ENCODE assay signal across 8 cellular contexts in genomic region chr3:170356596-170357175, GRCh38. TPM values are rescaled to one million over a fixed set of nuclear protein-coding genes. Genes with fewer than 3 reads are reported as not detected.
DNase-seq lines count a peak whose midpoint lies in the region; TF ChIP-seq lines count a peak whose summit lies in the region.

No MANE protein-coding gene starts in this region.

- H3K9me3 Mint-ChIP-seq in activated naive CD8-positive, alpha-beta T cell treated with anti-CD3 and anti-CD28 coated beads for 36 hours, result peaks cover 2% of the 10 kb centered on the region
- no peaks in the 10 kb centered on the region for H3K9me3 Mint-ChIP-seq in progenitor cell of endocrine pancreas (ENCODE audit: low read depth)

- intact Hi-C loops in cardiac septum (cut with DNase I) (loop anchor here (5.0 to 10.0 kb wide), 3 partner anchors 44 to 592 kb away; partner anchors contain the start of genes ACTRT3, PRKCI and TERC), uterus (cut with DNase I; ENCODE audit: low total_unique reads) (loop anchor here (5.0 kb wide), 1 partner anchor 61 kb away; the partner anchor contains the start of gene CLDN11)

- TF ChIP-seq CTCF in GM20000 (IDR thresholded peaks at IDR 0.05; ENCODE audit: extremely low read depth, missing control alignments), result no peak
- no peak for TF ChIP-seq CTCF in progenitor cell of endocrine pancreas (IDR thresholded peaks at IDR 0.05; ENCODE audit: unreplicated experiment)
- peak in 1 of 4 experiments; percentile 22 for TF ChIP-seq CTCF in uterus (IDR thresholded peaks at IDR 0.05)

- H3K9me3 ChIP-seq in uterus, result no peaks in the 10 kb centered on the region

- H3K27me3 Mint-ChIP-seq in activated naive CD8-positive, alpha-beta T cell treated with anti-CD3 and anti-CD28 coated beads for 36 hours, result no peaks in the 10 kb centered on the region
- no peaks in the 10 kb centered on the region for H3K27me3 Mint-ChIP-seq in progenitor cell of endocrine pancreas

- peak overlapping the region; percentile 80 for H3K27ac Mint-ChIP-seq in activated naive CD8-positive, alpha-beta T cell treated with anti-CD3 and anti-CD28 coated beads for 36 hours
- peak overlapping the region; percentile 98 for H3K27ac Mint-ChIP-seq in progenitor cell of endocrine pancreas

- no peaks in the 10 kb centered on the region for H3K27me3 ChIP-seq in uterus

- H3K27ac ChIP-seq in uterus, result peak overlapping the region; percentile 95 to 98

- H3K36me3 ChIP-seq in uterus, result no peaks in the 10 kb centered on the region

- DNase-seq in DMS53 treated with DMSO at 0.1 percent for 48 hours (lab: John Stamatoyannopoulos, UW; ENCODE audit: unreplicated experiment) (peak; percentile 78), GM20000 (ENCODE audit: low spot score) (peak; percentile 91), HPDE6-E6E7 (ENCODE audit: extremely low spot score) (peak; percentile 27), SHP77 treated with DMSO at 0.1 percent for 48 hours (lab: John Stamatoyannopoulos, UW) (peak; percentile 61), cardiac septum (ENCODE audit: low spot score) (peak; percentile 94), progenitor cell of endocrine pancreas (ENCODE audit: low spot score, unreplicated experiment) (peak; percentile 78), uterus (peak; percentile 87 to 89)
- peak; percentile 75 for DNase-seq in activated naive CD8-positive, alpha-beta T cell treated with anti-CD3 and anti-CD28 coated beads for 36 hours

- peaks cover 39% of the 10 kb centered on the region for H3K4me1 Mint-ChIP-seq in activated naive CD8-positive, alpha-beta T cell treated with anti-CD3 and anti-CD28 coated beads for 36 hours
- H3K4me1 Mint-ChIP-seq in progenitor cell of endocrine pancreas (ENCODE audit: low read depth), result peaks cover 52% of the 10 kb centered on the region

- H3K4me3 ChIP-seq in uterus, result peak overlapping the region; percentile 78 to 93

- H3K36me3 Mint-ChIP-seq in activated naive CD8-positive, alpha-beta T cell treated with anti-CD3 and anti-CD28 coated beads for 36 hours, result peaks cover 26% of the 10 kb centered on the region
- peaks cover 11% of the 10 kb centered on the region for H3K36me3 Mint-ChIP-seq in progenitor cell of endocrine pancreas (ENCODE audit: insufficient read depth)

- peaks cover 3 to 4% of the 10 kb centered on the region in 2 donors for H3K4me1 ChIP-seq in uterus

- peak overlapping the region; percentile 70 for H3K4me3 Mint-ChIP-seq in activated naive CD8-positive, alpha-beta T cell treated with anti-CD3 and anti-CD28 coated beads for 36 hours
- peak overlapping the region; percentile 71 for H3K4me3 Mint-ChIP-seq in progenitor cell of endocrine pancreas (ENCODE audit: low read depth)

- TF ChIP-seq POLR2A in uterus (IDR thresholded peaks at IDR 0.05), result peak in 1 of 2 donors; percentile 15

RNA-seq across cellular contexts. Expression of gene SKIL, which starts 0.8 kb away (rescaled TPM):
- 10 to 100 TPM; 15.2 to 15.6 TPM for total RNA-seq in activated naive CD8-positive, alpha-beta T cell treated with anti-CD3 and anti-CD28 coated beads for 36 hours
- total RNA-seq in cardiac septum, result 37.3 TPM
- total RNA-seq in progenitor cell of endocrine pancreas, result 98.0 and 99.4 TPM in 2 replicates
- total RNA-seq in uterus, result 100 to 1,000 TPM in 1 of 4 donors, 10 to 100 TPM in 3; 34.3 to 143 (median 51.2) TPM

Comparison
In these comparisons a context has a peak if more than half of its experiments do, and no peak if none do; other contexts are left out.
1. Peak in every context shown above with its lines: DNase-seq, H3K4me3 ChIP-seq and H3K27ac ChIP-seq.
2. DNase-seq: peak in every context shown above with its lines; median percentile 94 in cardiac septum; 91 in GM20000; 88 in uterus; 78 in DMS53 treated with DMSO at 0.1 percent for 48 hours; 78 in progenitor cell of endocrine pancreas; 75 in activated naive CD8-positive, alpha-beta T cell treated with anti-CD3 and anti-CD28 coated beads for 36 hours; 61 in SHP77 treated with DMSO at 0.1 percent for 48 hours; 27 in HPDE6-E6E7.